Comparison of ENCODE assay signal across 24 cellular contexts in genomic region chrX:19867938-19868337, GRCh38. TPM values are rescaled to one million over a fixed set of nuclear protein-coding genes. Genes with fewer than 3 reads are reported as not detected.
A peak's percentile ranks its signal among the peaks of the same experiment; 100 is the strongest.
DNase-seq lines count a peak whose midpoint lies in the region; ATAC-seq and TF ChIP-seq lines count a peak whose summit lies in the region.
"Had no signal": no experiment of that assay in that cellular context is flagged by ENCODE, and none has a peak within 500 bp of the region (broad histone marks: within the 10 kb centered on the region; RNA-seq: fewer than 3 reads in every experiment).

No MANE protein-coding gene starts in this region.

- WGBS in mesenchymal stem cell: 92% methylated on average over 7 of the region's 8 CpGs

- DNase-seq in mesenchymal stem cell (no peak), NCI-H2227 treated with DMSO at 0.1 percent for 48 hours (lab: John Stamatoyannopoulos, UW) (no peak), SK-N-DZ (ENCODE audit: low spot score) (no peak)
- DNase-seq: activated CD4-positive, alpha-beta T cell treated with anti-CD3 and anti-CD28 coated beads, Interleukin-2, amount 50 U/mL, for 1 hour; activated naive CD4-positive, alpha-beta T cell treated with anti-CD3 and anti-CD28 coated beads for 36 hours; activated T-cell treated with anti-CD3 and anti-CD28 coated beads, Interleukin-2, amount 50 U/mL, for 4 hours; amniotic stem cell; effector memory CD4-positive, alpha-beta T cell; erythroblast; NCI-H2081; NCI-H774; spleen; substantia nigra; upper lobe of right lung had no signal

- H3K9me3 ChIP-seq in BLaER1 treated with 17β-estradiol and CSF1 and Interleukin-3, amounts not matched to agents 10 nM and 100 nM (replicated peaks in 1 of 11): peaks cover 0 to 5% (median 0%) of the 10 kb centered on the region in 11 experiments; a peak in 3 of 22 replicates
- H3K9me3 ChIP-seq in SU-DHL-6 (ENCODE audit: insufficient read depth, low read length) (no peaks in the 10 kb centered on the region), mesenchymal stem cell (ENCODE audit: control insufficient read depth, low read length) (no peaks in the 10 kb centered on the region)
- H3K9me3 ChIP-seq: MG63, right atrium auricular region, spleen, upper lobe of right lung had no signal

- H3K36me3 ChIP-seq in BLaER1 treated with 17β-estradiol and CSF1 and Interleukin-3, amounts not matched to agents 10 nM and 100 nM: no peaks in the 10 kb centered on the region; a peak in 2 of 22 replicates
- H3K36me3 ChIP-seq in SU-DHL-6 (ENCODE audit: low read length) (no peaks in the 10 kb centered on the region), mesenchymal stem cell (ENCODE audit: control insufficient read depth in 1 of 2, insufficient read depth in 2 of 2, low read depth in 1 of 2, low read length in 2 of 2) (no peaks in the 10 kb centered on the region)
- H3K36me3 ChIP-seq: MG63, right atrium auricular region, spleen, upper lobe of right lung had no signal

- H2AFZ ChIP-seq in SU-DHL-6 (ENCODE audit: low read depth, low read length, severe bottlenecking) (no peak overlapping the region), mesenchymal stem cell (ENCODE audit: low read depth, low read length) (no peak overlapping the region)
- H2AFZ ChIP-seq: parathyroid adenoma had no signal

- H3K23ac ChIP-seq in mesenchymal stem cell (ENCODE audit: low read length in 2 of 2): no peak overlapping the region

- H3F3A ChIP-seq in SU-DHL-6 (ENCODE audit: insufficient read depth): peaks cover 62% of the 10 kb centered on the region

- H4K20me1 ChIP-seq in BLaER1 treated with 17β-estradiol and CSF1 and Interleukin-3, amounts not matched to agents 10 nM and 100 nM: no peaks in the 10 kb centered on the region
- H4K20me1 ChIP-seq in SU-DHL-6 (ENCODE audit: low read depth, low read length): no peaks in the 10 kb centered on the region

- peak overlapping the region in 1 of 2 experiments; percentile 55 for H2BK12ac ChIP-seq in mesenchymal stem cell (ENCODE audit: low read length in 2 of 2)

- no peak overlapping the region for H2BK15ac ChIP-seq in mesenchymal stem cell (ENCODE audit: low read depth, poor library complexity, severe bottlenecking)

- no peak for TF ChIP-seq CTCF in SU-DHL-6 (IDR thresholded peaks at IDR 0.05; ENCODE audit: insufficient read depth, low read length, poor library complexity, severe bottlenecking)

- H3K27ac ChIP-seq in BLaER1 treated with 17β-estradiol and CSF1 and Interleukin-3, amounts not matched to agents 10 nM and 100 nM: peak overlapping the region in 10 of 11 experiments; percentile 59 to 96 (median 88); a peak in 17 of 22 replicates
- H3K27ac ChIP-seq in SU-DHL-6 (ENCODE audit: low read depth, low read length) (peak overlapping the region; percentile 98), mesenchymal stem cell (ENCODE audit: low read length, poor library complexity, severe bottlenecking) (no peak overlapping the region)
- H3K27ac ChIP-seq: C4-2B, parathyroid adenoma, right atrium auricular region, RWPE1, upper lobe of right lung, VCaP had no signal

- no peak overlapping the region for H3K4ac ChIP-seq in mesenchymal stem cell (ENCODE audit: low read depth in 1 of 2, low read length in 2 of 2)

- peak overlapping the region; percentile 82 to 98 (median 89) for H3K4me2 ChIP-seq in BLaER1 treated with 17β-estradiol and CSF1 and Interleukin-3, amounts not matched to agents 10 nM and 100 nM
- H3K4me2 ChIP-seq in SU-DHL-6 (ENCODE audit: low read depth, low read length, poor library complexity, severe bottlenecking): peak overlapping the region; percentile 92
- no peak overlapping the region for H3K4me2 ChIP-seq in mesenchymal stem cell (ENCODE audit: low read length, poor library complexity, severe bottlenecking)

- peaks cover 94 to 100% (median 99%) of the 10 kb centered on the region in 10 experiments for H3K4me1 ChIP-seq in BLaER1 treated with 17β-estradiol and CSF1 and Interleukin-3, amounts not matched to agents 10 nM and 100 nM
- H3K4me1 ChIP-seq in mesenchymal stem cell (ENCODE audit: control insufficient read depth, insufficient read depth, low read depth, low read length): peaks cover 3% of the 10 kb centered on the region
- H3K4me1 ChIP-seq: parathyroid adenoma, right atrium auricular region had no signal

- H4K91ac ChIP-seq in mesenchymal stem cell (ENCODE audit: low read length): no peak overlapping the region

- ATAC-seq in HG03432 (IDR thresholded peaks at IDR 0.05; ENCODE audit: unreplicated experiment): no peak
- ATAC-seq: activated T-cell treated with anti-CD3 and anti-CD28 coated beads, Interleukin-2, amount 50 U/mL, for 4 hours had no signal

- no peak overlapping the region for H2BK5ac ChIP-seq in mesenchymal stem cell (ENCODE audit: low read depth, low read length, poor library complexity, severe bottlenecking)

- H3K4me3 ChIP-seq in BLaER1 treated with 17β-estradiol and CSF1 and Interleukin-3, amounts not matched to agents 10 nM and 100 nM: no peak overlapping the region; a peak in 1 of 20 replicates
- H3K4me3 ChIP-seq in GM08714 (ENCODE audit: low read length) (peak overlapping the region; percentile 33; the same call in 1 of the 2 replicates), SU-DHL-6 (ENCODE audit: insufficient read depth, low read length, poor library complexity, severe bottlenecking) (peak overlapping the region; percentile 26), mesenchymal stem cell (ENCODE audit: insufficient read depth in 1 of 2, low read depth in 1 of 2, low read length in 2 of 2) (no peak overlapping the region)
- H3K4me3 ChIP-seq: MG63, right atrium auricular region, upper lobe of right lung had no signal

- peaks cover 11% of the 10 kb centered on the region for H3K79me1 ChIP-seq in mesenchymal stem cell (replicated peaks; ENCODE audit: low read length, poor library complexity, severe bottlenecking)

- H3K14ac ChIP-seq in mesenchymal stem cell (ENCODE audit: low read length in 2 of 2): no peak overlapping the region

- no peaks in the 10 kb centered on the region for H3K9me2 ChIP-seq in SU-DHL-6 (replicated peaks; ENCODE audit: insufficient read depth, low read length)

- no peak overlapping the region for H3K18ac ChIP-seq in mesenchymal stem cell (ENCODE audit: low read depth in 1 of 2, low read length in 2 of 2)

- H2BK120ac ChIP-seq in mesenchymal stem cell (ENCODE audit: low read depth, low read length): no peak overlapping the region

- no peak overlapping the region for H2AK5ac ChIP-seq in mesenchymal stem cell (ENCODE audit: low read length, severe bottlenecking)

- peaks cover 80% of the 10 kb centered on the region for H3K79me2 ChIP-seq in SU-DHL-6 (ENCODE audit: insufficient read depth, low read length)
- H3K79me2 ChIP-seq: parathyroid adenoma had no signal

- no peaks in the 10 kb centered on the region for H3K27me3 ChIP-seq in BLaER1 treated with 17β-estradiol and CSF1 and Interleukin-3, amounts not matched to agents 10 nM and 100 nM
- H3K27me3 ChIP-seq in SU-DHL-6 (ENCODE audit: low read length): no peaks in the 10 kb centered on the region
- peaks cover 0 to 3% of the 10 kb centered on the region in 2 experiments for H3K27me3 ChIP-seq in mesenchymal stem cell (ENCODE audit: control insufficient read depth in 1 of 2, insufficient read depth in 1 of 2, low read length in 2 of 2)
- H3K27me3 ChIP-seq: MG63, right atrium auricular region, spleen, upper lobe of right lung had no signal

- peak overlapping the region; percentile 82 for H4K8ac ChIP-seq in mesenchymal stem cell (ENCODE audit: low read length)

- H3K9ac ChIP-seq in BLaER1 treated with 17β-estradiol and CSF1 and Interleukin-3, amounts not matched to agents 10 nM and 100 nM: peak overlapping the region in 5 of 11 experiments; percentile 73 to 83 (median 80); a peak in 7 of 22 replicates
- H3K9ac ChIP-seq in SU-DHL-6 (ENCODE audit: low read length) (peak overlapping the region; percentile 57), mesenchymal stem cell (ENCODE audit: low read length) (no peak overlapping the region)
- H3K9ac ChIP-seq: parathyroid adenoma had no signal

RNA-seq across cellular contexts. Expression of gene SH3KBP1, which starts 19.5 kb away (rescaled TPM):
- polyA plus RNA-seq in mesenchymal stem cell (2013, experiment 1 of 2): 103 TPM
- 104 TPM for polyA plus RNA-seq in mesenchymal stem cell (2013, experiment 2 of 2)
- 3.1 and 5.3 TPM in 2 replicates for polyA plus RNA-seq in SK-N-DZ (2014; cell fraction: cytosol; rRNA removed)
- polyA plus RNA-seq in SK-N-DZ (2014; cell fraction: nucleus; rRNA removed): 2.0 and 3.7 TPM in 2 replicates

Comparison
In these comparisons a context has a peak if more than half of its experiments do, and no peak if none do; other contexts are left out.
1. H3K4me3 ChIP-seq: peak in GM08714 (single experiment) and SU-DHL-6 (single experiment); none in BLaER1 treated with 17β-estradiol and CSF1 and Interleukin-3, amounts not matched to agents 10 nM and 100 nM (0 of 10) and mesenchymal stem cell (0 of 2).